ENCODE assay signal across 1 cellular context in genomic region chr13:42985312-42986175, GRCh38.
TF ChIP-seq lines count a peak whose summit lies in the region.

No MANE protein-coding gene starts in this region.

TF ChIP-seq in HepG2, 621 proteins besides CTCF, POLR2A, EP300 and RAD21:
- no peak for TF ChIP-seq SIN3B (IDR thresholded peaks at IDR 0.05; ENCODE audit: low read length)
- TF ChIP-seq ZNF276 (CRISPR knock-in tag; IDR thresholded peaks at IDR 0.05; ENCODE audit: low read depth): no peak
- no peak for TF ChIP-seq SMC3 (IDR thresholded peaks at IDR 0.05; ENCODE audit: low read length)
- TF ChIP-seq ZNF746 (CRISPR knock-in tag; IDR thresholded peaks at IDR 0.05): no peak
- no peak for TF ChIP-seq FOXK2 (IDR thresholded peaks at IDR 0.05)
- TF ChIP-seq ZNF225 (CRISPR knock-in tag; IDR thresholded peaks at IDR 0.05): no peak
- no peak for TF ChIP-seq ZNF609 (CRISPR knock-in tag; IDR thresholded peaks at IDR 0.05; ENCODE audit: borderline replicate concordance)
- TF ChIP-seq ZNF792 (CRISPR knock-in tag; IDR thresholded peaks at IDR 0.05): no peak
- no peak for TF ChIP-seq ATF6 (CRISPR knock-in tag; conservative IDR thresholded peaks at IDR 0.05)
- TF ChIP-seq AGO1 (IDR thresholded peaks at IDR 0.05; ENCODE audit: low read depth, low read length, poor library complexity, severe bottlenecking): no peak
- no peak for TF ChIP-seq DMTF1 (CRISPR knock-in tag; IDR thresholded peaks at IDR 0.05)
- no peak for TF ChIP-seq REXO4 (CRISPR knock-in tag; IDR thresholded peaks at IDR 0.05; ENCODE audit: borderline replicate concordance)
- TF ChIP-seq MNT (IDR thresholded peaks at IDR 0.05): peak; percentile 69
- TF ChIP-seq ZBTB39 (CRISPR knock-in tag; IDR thresholded peaks at IDR 0.05): no peak
- TF ChIP-seq PPARG (CRISPR knock-in tag; conservative IDR thresholded peaks at IDR 0.05): 0 out of 2 replicates have a peak, but pooled peaks have one; percentile 21
- 0 out of 2 replicates have a peak, but pooled peaks have one; percentile 32 for TF ChIP-seq ZNF205 (CRISPR knock-in tag; IDR thresholded peaks at IDR 0.05)
- TF ChIP-seq ZBTB10 (CRISPR knock-in tag; IDR thresholded peaks at IDR 0.05; ENCODE audit: borderline replicate concordance): no peak
- no peak for TF ChIP-seq RBM39 (IDR thresholded peaks at IDR 0.05; ENCODE audit: low read depth, low read length, poor library complexity, severe bottlenecking)
- no peak for TF ChIP-seq PLSCR1 (CRISPR knock-in tag; IDR thresholded peaks at IDR 0.05; ENCODE audit: borderline replicate concordance)
- TF ChIP-seq FOXO4 (CRISPR knock-in tag; conservative IDR thresholded peaks at IDR 0.05): no peak
- 0 out of 2 replicates have a peak, but pooled peaks have one; percentile 17 for TF ChIP-seq RFX5 (IDR thresholded peaks at IDR 0.05; ENCODE audit: low read depth, low read length)
- no peak for TF ChIP-seq NR2F2 (IDR thresholded peaks at IDR 0.05; ENCODE audit: borderline replicate concordance, low read depth)
- no peak for TF ChIP-seq MTERF4 (CRISPR knock-in tag; IDR thresholded peaks at IDR 0.05)
- TF ChIP-seq GPN1 (CRISPR knock-in tag; IDR thresholded peaks at IDR 0.05; ENCODE audit: borderline replicate concordance): no peak
- TF ChIP-seq ZBTB43 (CRISPR knock-in tag; conservative IDR thresholded peaks at IDR 0.05): no peak
- TF ChIP-seq HNRNPL (IDR thresholded peaks at IDR 0.05; ENCODE audit: low read depth, low read length): no peak
- TF ChIP-seq PAF1 (CRISPR knock-in tag; IDR thresholded peaks at IDR 0.05): no peak
TF ChIP-seq in HepG2: peak in this region for 4.
